1 cellular context compared by ENCODE assay signal in genomic region chr1:235073331-235073967, GRCh38.
A peak's percentile ranks its signal among the peaks of the same experiment; 100 is the strongest.
TF ChIP-seq lines count a peak whose summit lies in the region.

No MANE protein-coding gene starts in this region.

TF ChIP-seq in A549, 52 proteins besides CTCF, POLR2A, EP300 and RAD21 (continued from another document):
- TF ChIP-seq BCL3 (IDR thresholded peaks at IDR 0.05): peak; percentile 97
- peak; percentile 100 for TF ChIP-seq HOXB13 (CRISPR knock-in tag; IDR thresholded peaks at IDR 0.05; ENCODE audit: low read depth)
- peak; percentile 99 for TF ChIP-seq GATA3 (IDR thresholded peaks at IDR 0.05; ENCODE audit: borderline replicate concordance)
- peak; percentile 89; the same call in 1 of the 2 replicates for TF ChIP-seq FOSB (CRISPR knock-in tag; IDR thresholded peaks at IDR 0.05)
- TF ChIP-seq HMGXB4 (CRISPR knock-in tag; IDR thresholded peaks at IDR 0.05; ENCODE audit: borderline replicate concordance): peak; percentile 88
- peak; percentile 12; the same call in 1 of the 2 replicates for TF ChIP-seq TFCP2L1 (CRISPR knock-in tag; IDR thresholded peaks at IDR 0.05)
- peak; percentile 97 for TF ChIP-seq RARB (CRISPR knock-in tag; IDR thresholded peaks at IDR 0.05)
- TF ChIP-seq JUNB (IDR thresholded peaks at IDR 0.05): peak; percentile 96
- peak; percentile 96 for TF ChIP-seq HES2 (IDR thresholded peaks at IDR 0.05)
- TF ChIP-seq RCOR1 (IDR thresholded peaks at IDR 0.05; ENCODE audit: low read depth, low read length): no peak
- TF ChIP-seq FOSL2 (IDR thresholded peaks at IDR 0.05): peak; percentile 88
- peak; percentile 96 for TF ChIP-seq FOSL2 (CRISPR knock-in tag; IDR thresholded peaks at IDR 0.05)
- TF ChIP-seq MAFK (IDR thresholded peaks at IDR 0.05; ENCODE audit: partially characterized antibody): peak; percentile 98
- peak; percentile 95 for TF ChIP-seq TP53 (CRISPR knock-in tag; IDR thresholded peaks at IDR 0.05)
- TF ChIP-seq EHF (CRISPR knock-in tag; IDR thresholded peaks at IDR 0.05): peak; percentile 98
- TF ChIP-seq MAZ (IDR thresholded peaks at IDR 0.05; ENCODE audit: borderline replicate concordance, low read depth, low read length): no peak
- TF ChIP-seq E2F6 (IDR thresholded peaks at IDR 0.05; ENCODE audit: borderline replicate concordance, low read depth): no peak
- TF ChIP-seq HEYL (CRISPR knock-in tag; IDR thresholded peaks at IDR 0.05): peak; percentile 97
- peak; percentile 83; the same call in 2 of the 3 replicates for TF ChIP-seq SMC3 (IDR thresholded peaks at IDR 0.05)
- TF ChIP-seq PBX3 (IDR thresholded peaks at IDR 0.05): peak; percentile 86
- no peak for TF ChIP-seq CHD4 (IDR thresholded peaks at IDR 0.05; ENCODE audit: borderline replicate concordance)
- TF ChIP-seq NPAS2 (CRISPR knock-in tag; IDR thresholded peaks at IDR 0.05; ENCODE audit: borderline replicate concordance): peak; percentile 91
TF ChIP-seq in A549: peak in this region for 27.
